ENCODE assay signal across 21 cellular contexts in the genomic region with DNA sequence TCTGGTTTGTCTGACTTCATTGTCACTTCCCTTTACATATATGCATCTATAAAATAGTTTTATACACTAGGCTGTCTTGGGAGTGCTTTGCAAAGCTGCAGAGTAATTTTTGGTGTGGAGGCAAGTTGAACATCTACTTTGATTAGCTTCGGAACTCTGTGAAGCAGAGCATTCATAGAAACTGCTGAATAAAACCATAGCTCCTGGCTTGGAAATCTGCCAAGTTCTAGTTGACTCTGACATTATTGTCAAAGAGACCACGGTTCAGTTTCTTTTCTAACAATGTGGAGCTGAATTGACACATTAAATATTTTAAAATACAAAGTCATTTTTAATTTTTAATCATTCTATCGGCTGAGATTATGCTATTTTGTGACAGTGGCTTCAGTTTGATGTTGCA.
DNase-seq lines count a peak whose midpoint lies in the region; ATAC-seq and TF ChIP-seq lines count a peak whose summit lies in the region.
"Had no signal": no experiment of that assay in that cellular context is flagged by ENCODE, and none has a peak within 500 bp of the region (broad histone marks: within the 10 kb centered on the region; RNA-seq: fewer than 3 reads in every experiment).

No MANE protein-coding gene starts in this region.

- no peaks in the 10 kb centered on the region for H3K27me3 Mint-ChIP-seq in neural progenitor cell (ENCODE audit: insufficient read depth, low read depth)
- H3K27me3 Mint-ChIP-seq: activated B cell treated with CpG ODN at 0.5 μM for 24 hours, T-cell had no signal

- no peaks in the 10 kb centered on the region for H3K36me3 ChIP-seq in HAP-1 (replicated peaks)
- no peaks in the 10 kb centered on the region for H3K36me3 ChIP-seq in neural progenitor cell
- H3K36me3 ChIP-seq in ovary = no peaks in the 10 kb centered on the region
- H3K36me3 ChIP-seq: ascending aorta; BLaER1 treated with 17β-estradiol and CSF1 and Interleukin-3, amounts not matched to agents 10 nM and 100 nM; spleen had no signal

- H3K27ac ChIP-seq in neural progenitor cell = no peak overlapping the region
- no peak overlapping the region for H3K27ac ChIP-seq in ovary
- H3K27ac ChIP-seq: ascending aorta; BLaER1 treated with 17β-estradiol and CSF1 and Interleukin-3, amounts not matched to agents 10 nM and 100 nM; parathyroid adenoma; spleen had no signal

- peak overlapping the region; percentile 88 for H3K27ac Mint-ChIP-seq in neural progenitor cell
- H3K27ac Mint-ChIP-seq: activated B cell treated with CpG ODN at 0.5 μM for 24 hours; HFFc6; stimulated activated naive CD8-positive, alpha-beta T cell treated with anti-CD3 and anti-CD28 coated beads, Interleukin-15, amount 100 ng/mL, for 72 hours; T-cell had no signal

- H3K27me3 ChIP-seq in HAP-1 (ENCODE audit: low read depth) = no peaks in the 10 kb centered on the region
- H3K27me3 ChIP-seq in neural progenitor cell = no peaks in the 10 kb centered on the region
- H3K27me3 ChIP-seq in ovary = no peaks in the 10 kb centered on the region
- H3K27me3 ChIP-seq: ascending aorta; BLaER1 treated with 17β-estradiol and CSF1 and Interleukin-3, amounts not matched to agents 10 nM and 100 nM; spleen had no signal

- no peaks in the 10 kb centered on the region for H3F3A ChIP-seq in neural progenitor cell (ENCODE audit: low read depth)

- H3K4me1 Mint-ChIP-seq in neural progenitor cell = peaks cover 45% of the 10 kb centered on the region
- H3K4me1 Mint-ChIP-seq: activated B cell treated with CpG ODN at 0.5 μM for 24 hours had no signal

- peak; percentile 42 to 46 for DNase-seq in HAP-1 (ENCODE audit: low spot score in 2 of 2)
- DNase-seq in NCI-H2081 (lab: John Stamatoyannopoulos, UW) = peak; percentile 49 to 81
- peak; percentile 63 for DNase-seq in RPMI8226
- no peak for DNase-seq in neural progenitor cell (ENCODE audit: low spot score)
- no peak for DNase-seq in ovary
- DNase-seq in stimulated activated CD4-positive, alpha-beta T cell treated with anti-CD3 and anti-CD28 coated beads, Interleukin-2, amount 100 ng/mL, for 24 hours = no peak
- DNase-seq: activated B cell treated with CpG ODN at 0.5 μM for 24 hours; activated effector memory CD4-positive, alpha-beta T cell treated with anti-CD3 and anti-CD28 coated beads, Interleukin-2, amount 50 U/mL, for 16 hours; HFFc6; hippocampal formation; KG1; kidney glomerular epithelial cell; spleen; stimulated activated naive CD8-positive, alpha-beta T cell treated with anti-CD3 and anti-CD28 coated beads, Interleukin-15, amount 100 ng/mL, for 72 hours; T-cell had no signal

- H3K9ac ChIP-seq in neural progenitor cell = no peak overlapping the region
- H3K9ac ChIP-seq: BLaER1 treated with 17β-estradiol and CSF1 and Interleukin-3, amounts not matched to agents 10 nM and 100 nM; parathyroid adenoma had no signal

- intact Hi-C loops in ovary (cut with DNase I) = no loop called here

- no peaks in the 10 kb centered on the region for H3K9me3 Mint-ChIP-seq in neural progenitor cell
- H3K9me3 Mint-ChIP-seq: activated B cell treated with CpG ODN at 0.5 μM for 24 hours; HFFc6; stimulated activated naive CD8-positive, alpha-beta T cell treated with anti-CD3 and anti-CD28 coated beads, Interleukin-15, amount 100 ng/mL, for 72 hours; T-cell had no signal

- in situ Hi-C loops in HAP-1 (cut with MboI; ENCODE audit: low sequenced_read_pairs) = no loop called here

- whole genome bisulfite sequencing in ovary, 3 donors = 50 to 62% (median 54%) methylated on average over 3 of the region's 3 CpGs

- H3K79me2 ChIP-seq in neural progenitor cell (ENCODE audit: low read depth) = no peaks in the 10 kb centered on the region
- H3K79me2 ChIP-seq: parathyroid adenoma had no signal

- no peak for ATAC-seq in GM21619 (IDR thresholded peaks at IDR 0.05; ENCODE audit: unreplicated experiment)
- ATAC-seq: GM12878; Panc1; stimulated activated naive CD8-positive, alpha-beta T cell treated with anti-CD3 and anti-CD28 coated beads, Interleukin-15, amount 100 ng/mL, for 72 hours; T-cell had no signal

- H3K9me3 ChIP-seq in HAP-1 = no peaks in the 10 kb centered on the region
- H3K9me3 ChIP-seq in neural progenitor cell (ENCODE audit: low read depth) = no peaks in the 10 kb centered on the region
- no peaks in the 10 kb centered on the region for H3K9me3 ChIP-seq in ovary
- H3K9me3 ChIP-seq: ascending aorta; BLaER1 treated with 17β-estradiol and CSF1 and Interleukin-3, amounts not matched to agents 10 nM and 100 nM; spleen had no signal

- no peak for TF ChIP-seq POLR2A in ovary (IDR thresholded peaks at IDR 0.05)

- no peak overlapping the region for H2AFZ ChIP-seq in neural progenitor cell (replicated peaks)
- H2AFZ ChIP-seq: parathyroid adenoma had no signal

- no peaks in the 10 kb centered on the region for H4K20me1 ChIP-seq in neural progenitor cell (ENCODE audit: low read depth)
- H4K20me1 ChIP-seq: BLaER1 treated with 17β-estradiol and CSF1 and Interleukin-3, amounts not matched to agents 10 nM and 100 nM had no signal

- TF ChIP-seq CTCF in neural progenitor cell (IDR thresholded peaks at IDR 0.05) = no peak
- no peak for TF ChIP-seq CTCF in ovary (IDR thresholded peaks at IDR 0.05)

- H3K4me1 ChIP-seq in HAP-1 (no peaks in the 10 kb centered on the region), neural progenitor cell (no peaks in the 10 kb centered on the region), ovary (ENCODE audit: insufficient read depth) (peaks cover 2% of the 10 kb centered on the region)
- H3K4me1 ChIP-seq: BLaER1 treated with 17β-estradiol and CSF1 and Interleukin-3, amounts not matched to agents 10 nM and 100 nM; parathyroid adenoma; spleen had no signal

- H3K4me3 Mint-ChIP-seq in neural progenitor cell = peak overlapping the region; percentile 27
- H3K4me3 Mint-ChIP-seq: activated B cell treated with CpG ODN at 0.5 μM for 24 hours; HFFc6; stimulated activated naive CD8-positive, alpha-beta T cell treated with anti-CD3 and anti-CD28 coated beads, Interleukin-15, amount 100 ng/mL, for 72 hours; T-cell had no signal

- no peak overlapping the region for H3K4me3 ChIP-seq in HAP-1
- no peak overlapping the region for H3K4me3 ChIP-seq in neural progenitor cell
- no peak overlapping the region for H3K4me3 ChIP-seq in ovary
- H3K4me3 ChIP-seq: BLaER1 treated with 17β-estradiol and CSF1 and Interleukin-3, amounts not matched to agents 10 nM and 100 nM; GM12878; spleen had no signal

- no peak for TF ChIP-seq EP300 in ovary (IDR thresholded peaks at IDR 0.05)

- H3K4me2 ChIP-seq in neural progenitor cell = no peak overlapping the region
- H3K4me2 ChIP-seq: BLaER1 treated with 17β-estradiol and CSF1 and Interleukin-3, amounts not matched to agents 10 nM and 100 nM had no signal

- no peaks in the 10 kb centered on the region for H3K36me3 Mint-ChIP-seq in neural progenitor cell
- H3K36me3 Mint-ChIP-seq: T-cell had no signal

Comparison
In these comparisons a context has a peak if more than half of its experiments do, and no peak if none do; other contexts are left out.
1. DNase-seq: peak in HAP-1 (2 of 2), NCI-H2081 (2 of 2) and RPMI8226 (single experiment); none in neural progenitor cell (single experiment), ovary (0 of 5) and stimulated activated CD4-positive, alpha-beta T cell treated with anti-CD3 and anti-CD28 coated beads, Interleukin-2, amount 100 ng/mL, for 24 hours (0 of 2).